Comparison of ENCODE assay signal across 1 cellular context in the genomic region with DNA sequence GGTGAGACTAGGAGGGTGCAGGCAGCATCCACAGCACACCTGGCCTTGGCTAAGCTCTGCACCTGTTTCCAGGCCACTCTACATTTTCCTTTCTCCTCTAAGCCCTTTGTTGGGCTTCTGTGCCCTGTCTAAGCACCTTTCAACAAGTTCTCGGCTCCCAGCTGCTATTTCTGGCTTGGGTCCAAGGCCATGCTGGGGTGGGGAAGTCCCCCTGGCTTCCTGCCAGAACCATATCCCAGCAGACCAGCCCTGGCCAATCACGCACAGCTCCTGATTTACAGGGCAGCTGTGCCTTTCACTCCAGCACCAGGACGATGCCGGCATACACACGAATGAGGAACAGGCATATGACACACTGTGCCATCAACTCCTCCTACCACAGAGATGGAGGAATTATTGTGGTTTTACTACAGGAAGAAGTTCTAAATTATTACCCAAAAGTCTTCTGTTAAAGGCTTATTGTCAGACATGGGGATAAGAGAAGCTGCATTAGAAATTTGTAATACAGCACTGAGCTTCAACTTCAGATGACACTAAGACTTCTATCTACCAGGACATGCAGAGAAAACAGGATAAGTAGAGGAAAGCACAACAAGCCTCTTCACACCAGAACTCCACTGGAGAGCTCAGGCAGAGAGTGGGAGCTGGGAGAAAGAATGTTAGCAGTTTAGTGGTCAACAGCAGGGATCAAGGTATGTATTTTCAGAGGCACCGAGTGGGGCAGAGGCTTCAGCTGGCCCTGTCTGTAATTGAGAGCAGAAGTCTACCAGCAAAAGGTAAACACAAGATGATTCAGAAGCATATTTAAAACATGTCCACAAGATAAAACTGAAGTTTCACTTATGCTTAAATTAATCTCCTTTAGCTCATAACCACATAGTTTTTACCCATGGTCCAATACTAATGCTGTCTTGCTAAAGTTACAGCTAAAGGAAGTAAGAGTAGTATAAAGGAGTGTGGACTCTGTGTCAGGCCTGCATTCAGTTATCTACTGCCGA.
TF ChIP-seq lines count a peak whose summit lies in the region.

No MANE protein-coding gene starts in this region.

TF ChIP-seq in SK-N-SH, 30 proteins besides CTCF, POLR2A, EP300 and RAD21:
- TF ChIP-seq ZBTB33 (IDR thresholded peaks at IDR 0.05; ENCODE audit: borderline replicate concordance, low read depth) = no peak
- TF ChIP-seq, protein P1, sequence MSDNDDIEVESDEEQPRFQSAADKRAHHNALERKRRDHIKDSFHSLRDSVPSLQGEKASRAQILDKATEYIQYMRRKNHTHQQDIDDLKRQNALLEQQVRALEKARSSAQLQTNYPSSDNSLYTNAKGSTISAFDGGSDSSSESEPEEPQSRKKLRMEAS (IDR thresholded peaks at IDR 0.05; ENCODE audit: low read depth) = no peak
- no peak for TF ChIP-seq FOXJ3 (CRISPR knock-in tag; IDR thresholded peaks at IDR 0.05)
- TF ChIP-seq RCOR1 (IDR thresholded peaks at IDR 0.05; ENCODE audit: low read length) = peak; percentile 62; the same call in 1 of the 2 replicates
- TF ChIP-seq, protein P2, sequence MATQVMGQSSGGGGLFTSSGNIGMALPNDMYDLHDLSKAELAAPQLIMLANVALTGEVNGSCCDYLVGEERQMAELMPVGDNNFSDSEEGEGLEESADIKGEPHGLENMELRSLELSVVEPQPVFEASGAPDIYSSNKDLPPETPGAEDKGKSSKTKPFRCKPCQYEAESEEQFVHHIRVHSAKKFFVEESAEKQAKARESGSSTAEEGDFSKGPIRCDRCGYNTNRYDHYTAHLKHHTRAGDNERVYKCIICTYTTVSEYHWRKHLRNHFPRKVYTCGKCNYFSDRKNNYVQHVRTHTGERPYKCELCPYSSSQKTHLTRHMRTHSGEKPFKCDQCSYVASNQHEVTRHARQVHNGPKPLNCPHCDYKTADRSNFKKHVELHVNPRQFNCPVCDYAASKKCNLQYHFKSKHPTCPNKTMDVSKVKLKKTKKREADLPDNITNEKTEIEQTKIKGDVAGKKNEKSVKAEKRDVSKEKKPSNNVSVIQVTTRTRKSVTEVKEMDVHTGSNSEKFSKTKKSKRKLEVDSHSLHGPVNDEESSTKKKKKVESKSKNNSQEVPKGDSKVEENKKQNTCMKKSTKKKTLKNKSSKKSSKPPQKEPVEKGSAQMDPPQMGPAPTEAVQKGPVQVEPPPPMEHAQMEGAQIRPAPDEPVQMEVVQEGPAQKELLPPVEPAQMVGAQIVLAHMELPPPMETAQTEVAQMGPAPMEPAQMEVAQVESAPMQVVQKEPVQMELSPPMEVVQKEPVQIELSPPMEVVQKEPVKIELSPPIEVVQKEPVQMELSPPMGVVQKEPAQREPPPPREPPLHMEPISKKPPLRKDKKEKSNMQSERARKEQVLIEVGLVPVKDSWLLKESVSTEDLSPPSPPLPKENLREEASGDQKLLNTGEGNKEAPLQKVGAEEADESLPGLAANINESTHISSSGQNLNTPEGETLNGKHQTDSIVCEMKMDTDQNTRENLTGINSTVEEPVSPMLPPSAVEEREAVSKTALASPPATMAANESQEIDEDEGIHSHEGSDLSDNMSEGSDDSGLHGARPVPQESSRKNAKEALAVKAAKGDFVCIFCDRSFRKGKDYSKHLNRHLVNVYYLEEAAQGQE (IDR thresholded peaks at IDR 0.05; ENCODE audit: low read depth, low read length) = 0 out of 2 replicates have a peak, but pooled peaks have one; percentile 33
- peak; percentile 21 for TF ChIP-seq CHD2 (IDR thresholded peaks at IDR 0.05; ENCODE audit: low read length, partially characterized antibody)
- TF ChIP-seq NRF1 (IDR thresholded peaks at IDR 0.05; ENCODE audit: low read depth, low read length) = no peak
- peak; percentile 94 for TF ChIP-seq NFIC (IDR thresholded peaks at IDR 0.05; ENCODE audit: borderline replicate concordance)
- TF ChIP-seq TCF12 (IDR thresholded peaks at IDR 0.05) = peak; percentile 76
- TF ChIP-seq GABPA (IDR thresholded peaks at IDR 0.05; ENCODE audit: low read depth) = no peak
- TF ChIP-seq, protein P3, sequence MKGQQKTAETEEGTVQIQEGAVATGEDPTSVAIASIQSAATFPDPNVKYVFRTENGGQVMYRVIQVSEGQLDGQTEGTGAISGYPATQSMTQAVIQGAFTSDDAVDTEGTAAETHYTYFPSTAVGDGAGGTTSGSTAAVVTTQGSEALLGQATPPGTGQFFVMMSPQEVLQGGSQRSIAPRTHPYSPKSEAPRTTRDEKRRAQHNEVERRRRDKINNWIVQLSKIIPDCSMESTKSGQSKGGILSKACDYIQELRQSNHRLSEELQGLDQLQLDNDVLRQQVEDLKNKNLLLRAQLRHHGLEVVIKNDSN (IDR thresholded peaks at IDR 0.05; ENCODE audit: borderline replicate concordance, low read depth) = no peak
- TF ChIP-seq JUND (IDR thresholded peaks at IDR 0.05) = no peak
- TF ChIP-seq MXI1 (IDR thresholded peaks at IDR 0.05; ENCODE audit: low read depth, low read length) = peak; percentile 92
- TF ChIP-seq POLR2AphosphoS5 (IDR thresholded peaks at IDR 0.05; ENCODE audit: low read depth, low read length) = peak; percentile 54; the same call in 1 of the 2 replicates
- no peak for TF ChIP-seq FOXM1 (IDR thresholded peaks at IDR 0.05; ENCODE audit: low read depth)
- no peak for TF ChIP-seq RXRA (IDR thresholded peaks at IDR 0.05; ENCODE audit: borderline replicate concordance, low read depth)
- no peak for TF ChIP-seq EZH2phosphoT487 (IDR thresholded peaks at IDR 0.05; ENCODE audit: borderline replicate concordance, low read depth)
- TF ChIP-seq TAF1 (IDR thresholded peaks at IDR 0.05; ENCODE audit: borderline replicate concordance, low read depth, low read length) = no peak
- no peak for TF ChIP-seq YY1 (IDR thresholded peaks at IDR 0.05; ENCODE audit: low read depth)
- peak; percentile 24; the same call in 1 of the 2 replicates for TF ChIP-seq PBX3 (IDR thresholded peaks at IDR 0.05)
- TF ChIP-seq ELF1 (IDR thresholded peaks at IDR 0.05) = no peak
- TF ChIP-seq MEF2A (IDR thresholded peaks at IDR 0.05; ENCODE audit: borderline replicate concordance, low read depth) = no peak
